12 cellular contexts compared by ENCODE assay signal in the genomic region with DNA sequence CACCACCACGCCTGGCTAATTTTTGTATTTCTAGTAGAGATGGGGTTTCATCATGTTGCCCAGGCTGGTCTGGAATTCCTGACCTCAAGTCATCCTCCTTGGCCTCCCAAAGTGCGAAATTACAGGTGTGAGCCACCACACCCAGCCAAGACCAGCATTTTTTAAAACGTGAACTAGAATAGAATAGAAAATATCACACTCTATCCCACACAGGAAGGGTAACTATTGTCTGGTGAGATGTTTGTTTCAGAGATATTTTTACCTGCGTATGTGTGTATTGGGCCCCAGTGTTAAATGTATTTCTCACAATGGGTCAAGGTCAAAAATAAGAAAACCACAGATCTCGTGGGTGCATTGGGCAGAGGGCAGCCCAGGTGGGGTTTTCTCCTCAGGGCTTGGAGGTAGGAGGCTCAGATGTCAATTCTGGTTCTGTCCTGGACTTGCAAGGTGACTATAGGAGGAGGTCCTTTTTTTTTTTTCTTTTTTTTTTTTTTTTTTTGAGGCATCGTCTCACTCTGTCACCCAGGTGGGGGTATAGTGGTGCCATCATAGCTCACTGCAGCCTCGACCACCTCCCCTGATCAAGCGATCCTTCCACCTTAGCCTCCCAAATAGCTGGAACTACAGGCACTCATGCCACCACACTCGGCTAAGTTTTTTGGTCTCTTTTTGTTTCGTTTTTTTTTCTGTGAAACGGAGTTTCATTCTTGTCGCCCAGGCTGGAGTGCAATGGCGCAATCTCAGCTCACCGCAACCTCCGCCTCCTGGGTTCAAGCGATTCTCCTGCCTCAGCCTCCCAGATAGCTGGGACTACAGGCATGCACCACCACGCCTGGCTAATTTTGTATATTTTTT. TPM values are rescaled to one million over a fixed set of nuclear protein-coding genes. Genes with fewer than 3 reads are reported as not detected.
DNase-seq lines count a peak whose midpoint lies in the region; ATAC-seq and TF ChIP-seq lines count a peak whose summit lies in the region.
"Had no signal": no experiment of that assay in that cellular context is flagged by ENCODE, and none has a peak within 500 bp of the region (broad histone marks: within the 10 kb centered on the region; RNA-seq: fewer than 3 reads in every experiment).

No MANE protein-coding gene starts in this region.

- no peaks in the 10 kb centered on the region for H3K27me3 ChIP-seq in Peyer's patch
- H3K27me3 ChIP-seq in breast epithelium = no peaks in the 10 kb centered on the region

- H3K27me3 Mint-ChIP-seq in CD14-positive monocyte (ENCODE audit: low read depth in 3 of 3) = peaks cover 0 to under 1% (median 0%) of the 10 kb centered on the region in 3 donors

- no peak overlapping the region for H3K4me3 ChIP-seq in Peyer's patch
- H3K4me3 ChIP-seq in breast epithelium = no peak overlapping the region

- intact Hi-C loops in CD14-positive monocyte (cut with micrococcal nuclease) = loop anchor here in 1 of 2 donors (2.0 kb wide), 1 partner anchor 19 kb away; the partner anchor contains the start of gene SH2B2
- intact Hi-C loops in head of caudate nucleus (cut with DNase I) = no loop called here
- intact Hi-C loops in breast epithelium (cut with DNase I; ENCODE audit: low total_unique reads) = no loop called here

- peaks cover 0 to 2% (median 0%) of the 10 kb centered on the region in 7 donors for H3K9me3 Mint-ChIP-seq in CD14-positive monocyte

- H3K36me3 Mint-ChIP-seq in CD14-positive monocyte = peaks cover 23 to 43% of the 10 kb centered on the region in 2 donors

- H3K36me3 ChIP-seq in Peyer's patch (no peaks in the 10 kb centered on the region), breast epithelium (no peaks in the 10 kb centered on the region)

- TF ChIP-seq CTCF in CD14-positive monocyte (IDR thresholded peaks at IDR 0.05) (no peak), Peyer's patch (IDR thresholded peaks at IDR 0.05) (no peak), breast epithelium (IDR thresholded peaks at IDR 0.05) (no peak)

- H3K4me3 Mint-ChIP-seq in CD14-positive monocyte = peak overlapping the region in 1 of 2 donors; percentile 11

- H3K4me1 ChIP-seq in Peyer's patch (peaks cover 0 to 27% (median 19%) of the 10 kb centered on the region in 4 donors), breast epithelium (peaks cover 0 to 3% of the 10 kb centered on the region in 2 donors)

- ATAC-seq in GM19328 (IDR thresholded peaks at IDR 0.05; ENCODE audit: unreplicated experiment) (peak; percentile 39), HG02884 (IDR thresholded peaks at IDR 0.05; ENCODE audit: unreplicated experiment) (peak; percentile 47)

- peaks cover 34% of the 10 kb centered on the region for H3K4me1 Mint-ChIP-seq in CD14-positive monocyte

- H3K27ac ChIP-seq in Peyer's patch (peak overlapping the region in 2 of 4 donors; percentile 65 to 76), breast epithelium (no peak overlapping the region)

- DNase-seq in CD14-positive monocyte (ENCODE audit: low spot score) = no peak
- peak in 2 of 3 donors; percentile 56 to 63 for DNase-seq in Peyer's patch
- DNase-seq in NK-92 (lab: John Stamatoyannopoulos, UW; ENCODE audit: unreplicated experiment) = no peak
- no peak for DNase-seq in head of caudate nucleus
- no peak for DNase-seq in activated CD4-positive, alpha-beta T cell treated with anti-CD3 and anti-CD28 coated beads, Interleukin-2, amount 50 U/mL, for 48 hours
- no peak for DNase-seq in breast epithelium (ENCODE audit: low spot score in 2 of 2)
- DNase-seq: activated T-cell treated with anti-CD3 and anti-CD28 coated beads for 4 hours, NCI-H2171, SK-N-SH had no signal

- H3K9me3 ChIP-seq in Peyer's patch (no peaks in the 10 kb centered on the region), breast epithelium (no peaks in the 10 kb centered on the region)
- H3K9me3 ChIP-seq: SK-N-SH had no signal

- peak overlapping the region in 6 of 7 donors; percentile 50 to 85 (median 64) for H3K27ac Mint-ChIP-seq in CD14-positive monocyte

- TF ChIP-seq POLR2A in Peyer's patch (IDR thresholded peaks at IDR 0.05) (no peak), breast epithelium (IDR thresholded peaks at IDR 0.05) (no peak)

RNA-seq across cellular contexts. Expression of gene SH2B2, which starts 19.0 kb away (rescaled TPM):
- polyA plus RNA-seq in CD14-positive monocyte = 1 to 10 TPM; 3.8 to 4.7 TPM
- total RNA-seq in Peyer's patch = 10 to 100 TPM in 1 of 4 donors, 1 to 10 TPM in 3; 1.8 to 13.2 (median 2.7) TPM
- total RNA-seq in breast epithelium = 1 to 10 TPM; 1.6 to 6.6 (median 4.0) TPM

RNA-seq across cellular contexts. Expression of gene SPDYE6, which starts 50.6 kb away (rescaled TPM):
- under 1 TPM; 0.12 to 0.29 TPM for polyA plus RNA-seq in CD14-positive monocyte
- total RNA-seq in Peyer's patch (not detected), breast epithelium (under 1 TPM in 1 of 3 donors, not detected in 2; 0.33 TPM)
- total RNA-seq: lung microvascular endothelial cell had no signal
- polyA plus RNA-seq: SK-N-SH had no signal

Comparison
In these comparisons a context has a peak if more than half of its experiments do, and no peak if none do; other contexts are left out.
1. DNase-seq: peak in Peyer's patch (2 of 3); none in CD14-positive monocyte (single experiment), NK-92 (single experiment), head of caudate nucleus (0 of 42), activated CD4-positive, alpha-beta T cell treated with anti-CD3 and anti-CD28 coated beads, Interleukin-2, amount 50 U/mL, for 48 hours (0 of 2) and breast epithelium (0 of 2).